In the genomic region with DNA sequence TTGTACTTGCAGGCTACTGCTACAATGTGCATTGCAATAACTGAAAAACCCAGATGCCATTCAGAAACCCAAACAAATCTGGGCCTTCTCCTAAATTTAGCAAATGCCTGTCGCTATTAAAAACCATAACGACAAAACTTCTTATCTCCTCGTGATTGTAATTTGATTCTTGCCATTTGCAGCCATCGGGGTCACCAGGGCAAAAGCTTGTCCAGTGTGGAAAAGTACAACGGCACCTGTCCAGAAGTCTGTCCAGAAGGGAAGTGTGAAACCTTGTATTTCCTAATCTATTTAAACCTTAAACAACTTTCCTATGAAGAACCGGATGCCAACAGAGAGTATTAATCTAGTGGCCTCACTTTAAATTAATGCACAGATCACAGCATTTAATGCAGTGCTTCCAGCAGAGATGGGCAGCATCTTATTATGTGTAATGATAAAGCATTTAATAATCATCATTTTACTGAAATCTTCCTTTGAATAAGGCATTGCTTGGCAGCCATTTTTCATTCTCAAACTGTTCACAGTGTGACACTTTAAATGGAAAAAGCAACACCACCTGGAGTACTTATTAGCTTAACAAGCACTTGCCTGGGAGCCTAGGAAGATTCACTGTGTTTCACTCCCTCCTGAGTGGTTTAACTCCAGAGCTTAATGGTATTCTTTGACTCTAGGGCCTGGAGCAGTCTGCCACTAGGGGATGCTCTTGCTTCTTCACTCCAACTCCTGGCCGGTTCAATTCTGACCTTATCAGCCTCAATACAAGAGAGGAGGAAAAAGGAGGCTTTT, we compare ENCODE assay signal across 1 cellular context.
TF ChIP-seq lines count a peak whose summit lies in the region.

No MANE protein-coding gene starts in this region.

TF ChIP-seq in HepG2, 621 proteins besides CTCF, POLR2A, EP300 and RAD21 (continued from another document and continues in another):
- TF ChIP-seq ISL2 (CRISPR knock-in tag; IDR thresholded peaks at IDR 0.05) (no peak; the same call in 1 of the 2 replicates), ZMYM2 (CRISPR knock-in tag; IDR thresholded peaks at IDR 0.05) (no peak), ASH2L (IDR thresholded peaks at IDR 0.05; ENCODE audit: insufficient read length, low read depth, low read length) (peak; percentile 37), ZNF335 (CRISPR knock-in tag; IDR thresholded peaks at IDR 0.05) (no peak), HDAC2 (CRISPR knock-in tag; IDR thresholded peaks at IDR 0.05) (no peak), HDAC1 (CRISPR knock-in tag; IDR thresholded peaks at IDR 0.05) (0 out of 2 replicates have a peak, but pooled peaks have one; percentile 25), IRF2 (CRISPR knock-in tag; IDR thresholded peaks at IDR 0.05) (0 out of 2 replicates have a peak, but pooled peaks have one; percentile 21), ZNF552 (CRISPR knock-in tag; IDR thresholded peaks at IDR 0.05; ENCODE audit: borderline replicate concordance) (no peak), GABPA (IDR thresholded peaks at IDR 0.05; ENCODE audit: low read depth, low read length) (no peak), GABPA (CRISPR knock-in tag; IDR thresholded peaks at IDR 0.05; ENCODE audit: low read depth) (0 out of 2 replicates have a peak, but pooled peaks have one; percentile 7), SOX13 (IDR thresholded peaks at IDR 0.05) (no peak), SOX13 (CRISPR knock-in tag; conservative IDR thresholded peaks at IDR 0.05 in 1 of 2, IDR thresholded peaks at IDR 0.05 in 1 of 2) (peak in 1 of 2 experiments; percentile 25; a peak in 1 of 4 replicates), ZNF607 (CRISPR knock-in tag; IDR thresholded peaks at IDR 0.05; ENCODE audit: borderline replicate concordance) (no peak), PHF21A (CRISPR knock-in tag; IDR thresholded peaks at IDR 0.05) (0 out of 2 replicates have a peak, but pooled peaks have one; percentile 26), ZNF556 (CRISPR knock-in tag; IDR thresholded peaks at IDR 0.05; ENCODE audit: borderline replicate concordance) (no peak), NR2F6 (IDR thresholded peaks at IDR 0.05) (0 out of 2 replicates have a peak, but pooled peaks have one; percentile 23), NR2F6 (CRISPR knock-in tag; IDR thresholded peaks at IDR 0.05) (0 out of 2 replicates have a peak, but pooled peaks have one; percentile 34), TGIF2 (CRISPR knock-in tag; IDR thresholded peaks at IDR 0.05) (no peak), SMC3 (IDR thresholded peaks at IDR 0.05; ENCODE audit: low read length) (peak; percentile 97), FOSL2 (CRISPR knock-in tag; IDR thresholded peaks at IDR 0.05) (0 out of 2 replicates have a peak, but pooled peaks have one; percentile 11), SIX4 (CRISPR knock-in tag; IDR thresholded peaks at IDR 0.05) (peak; percentile 98), ZNF841 (CRISPR knock-in tag; IDR thresholded peaks at IDR 0.05; ENCODE audit: borderline replicate concordance) (no peak), HMG20A (CRISPR knock-in tag; IDR thresholded peaks at IDR 0.05; ENCODE audit: borderline replicate concordance) (peak; percentile 51; the same call in 1 of the 2 replicates), STAG1 (CRISPR knock-in tag; IDR thresholded peaks at IDR 0.05) (peak; percentile 94), ZFP82 (CRISPR knock-in tag; IDR thresholded peaks at IDR 0.05; ENCODE audit: borderline replicate concordance) (0 out of 2 replicates have a peak, but pooled peaks have one; percentile 25), ZNF572 (CRISPR knock-in tag; IDR thresholded peaks at IDR 0.05) (no peak), CBX1 (IDR thresholded peaks at IDR 0.05; ENCODE audit: low read depth) (no peak), SIX1 (CRISPR knock-in tag; IDR thresholded peaks at IDR 0.05; ENCODE audit: borderline replicate concordance) (peak; percentile 72; the same call in 1 of the 2 replicates), THAP11 (CRISPR knock-in tag; IDR thresholded peaks at IDR 0.05) (0 out of 2 replicates have a peak, but pooled peaks have one; percentile 38), NFKBIZ (CRISPR knock-in tag; IDR thresholded peaks at IDR 0.05) (no peak), POGZ (CRISPR knock-in tag; IDR thresholded peaks at IDR 0.05) (0 out of 2 replicates have a peak, but pooled peaks have one; percentile 43), RXRB (CRISPR knock-in tag; IDR thresholded peaks at IDR 0.05; ENCODE audit: borderline replicate concordance) (peak; percentile 39; the same call in 1 of the 2 replicates), REPIN1 (CRISPR knock-in tag; IDR thresholded peaks at IDR 0.05; ENCODE audit: borderline replicate concordance, low read depth) (0 out of 2 replicates have a peak, but pooled peaks have one; percentile 48), GATAD2A (CRISPR knock-in tag; IDR thresholded peaks at IDR 0.05) (no peak; the same call in 1 of the 2 replicates)
- TF ChIP-seq, protein P1, sequence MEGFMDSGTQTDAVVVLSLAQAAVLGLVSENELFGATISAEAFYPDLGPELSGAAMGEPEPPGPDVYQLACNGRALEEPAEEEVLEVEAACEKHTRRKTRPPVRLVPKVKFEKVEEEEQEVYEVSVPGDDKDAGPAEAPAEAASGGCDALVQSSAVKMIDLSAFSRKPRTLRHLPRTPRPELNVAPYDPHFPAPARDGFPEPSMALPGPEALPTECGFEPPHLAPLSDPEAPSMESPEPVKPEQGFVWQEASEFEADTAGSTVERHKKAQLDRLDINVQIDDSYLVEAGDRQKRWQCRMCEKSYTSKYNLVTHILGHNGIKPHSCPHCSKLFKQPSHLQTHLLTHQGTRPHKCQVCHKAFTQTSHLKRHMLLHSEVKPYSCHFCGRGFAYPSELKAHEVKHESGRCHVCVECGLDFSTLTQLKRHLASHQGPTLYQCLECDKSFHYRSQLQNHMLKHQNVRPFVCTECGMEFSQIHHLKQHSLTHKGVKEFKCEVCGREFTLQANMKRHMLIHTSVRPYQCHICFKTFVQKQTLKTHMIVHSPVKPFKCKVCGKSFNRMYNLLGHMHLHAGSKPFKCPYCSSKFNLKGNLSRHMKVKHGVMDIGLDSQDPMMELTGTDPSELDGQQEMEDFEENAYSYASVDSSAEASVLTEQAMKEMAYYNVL (CRISPR knock-in tag; IDR thresholded peaks at IDR 0.05; ENCODE audit: borderline replicate concordance), result 0 out of 2 replicates have a peak, but pooled peaks have one; percentile 57
- TF ChIP-seq, protein P2, sequence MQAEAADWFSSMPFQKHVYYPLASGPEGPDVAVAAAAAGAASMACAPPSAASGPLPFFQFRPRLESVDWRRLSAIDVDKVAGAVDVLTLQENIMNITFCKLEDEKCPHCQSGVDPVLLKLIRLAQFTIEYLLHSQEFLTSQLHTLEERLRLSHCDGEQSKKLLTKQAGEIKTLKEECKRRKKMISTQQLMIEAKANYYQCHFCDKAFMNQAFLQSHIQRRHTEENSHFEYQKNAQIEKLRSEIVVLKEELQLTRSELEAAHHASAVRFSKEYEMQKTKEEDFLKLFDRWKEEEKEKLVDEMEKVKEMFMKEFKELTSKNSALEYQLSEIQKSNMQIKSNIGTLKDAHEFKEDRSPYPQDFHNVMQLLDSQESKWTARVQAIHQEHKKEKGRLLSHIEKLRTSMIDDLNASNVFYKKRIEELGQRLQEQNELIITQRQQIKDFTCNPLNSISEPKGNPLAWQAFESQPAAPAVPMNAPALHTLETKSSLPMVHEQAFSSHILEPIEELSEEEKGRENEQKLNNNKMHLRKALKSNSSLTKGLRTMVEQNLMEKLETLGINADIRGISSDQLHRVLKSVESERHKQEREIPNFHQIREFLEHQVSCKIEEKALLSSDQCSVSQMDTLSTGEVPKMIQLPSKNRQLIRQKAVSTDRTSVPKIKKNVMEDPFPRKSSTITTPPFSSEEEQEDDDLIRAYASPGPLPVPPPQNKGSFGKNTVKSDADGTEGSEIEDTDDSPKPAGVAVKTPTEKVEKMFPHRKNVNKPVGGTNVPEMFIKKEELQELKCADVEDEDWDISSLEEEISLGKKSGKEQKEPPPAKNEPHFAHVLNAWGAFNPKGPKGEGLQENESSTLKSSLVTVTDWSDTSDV (CRISPR knock-in tag; IDR thresholded peaks at IDR 0.05), result no peak
- TF ChIP-seq, protein P3, sequence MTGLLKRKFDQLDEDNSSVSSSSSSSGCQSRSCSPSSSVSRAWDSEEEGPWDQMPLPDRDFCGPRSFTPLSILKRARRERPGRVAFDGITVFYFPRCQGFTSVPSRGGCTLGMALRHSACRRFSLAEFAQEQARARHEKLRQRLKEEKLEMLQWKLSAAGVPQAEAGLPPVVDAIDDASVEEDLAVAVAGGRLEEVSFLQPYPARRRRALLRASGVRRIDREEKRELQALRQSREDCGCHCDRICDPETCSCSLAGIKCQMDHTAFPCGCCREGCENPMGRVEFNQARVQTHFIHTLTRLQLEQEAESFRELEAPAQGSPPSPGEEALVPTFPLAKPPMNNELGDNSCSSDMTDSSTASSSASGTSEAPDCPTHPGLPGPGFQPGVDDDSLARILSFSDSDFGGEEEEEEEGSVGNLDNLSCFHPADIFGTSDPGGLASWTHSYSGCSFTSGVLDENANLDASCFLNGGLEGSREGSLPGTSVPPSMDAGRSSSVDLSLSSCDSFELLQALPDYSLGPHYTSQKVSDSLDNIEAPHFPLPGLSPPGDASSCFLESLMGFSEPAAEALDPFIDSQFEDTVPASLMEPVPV (CRISPR knock-in tag; IDR thresholded peaks at IDR 0.05), result no peak
- TF ChIP-seq, protein P4, sequence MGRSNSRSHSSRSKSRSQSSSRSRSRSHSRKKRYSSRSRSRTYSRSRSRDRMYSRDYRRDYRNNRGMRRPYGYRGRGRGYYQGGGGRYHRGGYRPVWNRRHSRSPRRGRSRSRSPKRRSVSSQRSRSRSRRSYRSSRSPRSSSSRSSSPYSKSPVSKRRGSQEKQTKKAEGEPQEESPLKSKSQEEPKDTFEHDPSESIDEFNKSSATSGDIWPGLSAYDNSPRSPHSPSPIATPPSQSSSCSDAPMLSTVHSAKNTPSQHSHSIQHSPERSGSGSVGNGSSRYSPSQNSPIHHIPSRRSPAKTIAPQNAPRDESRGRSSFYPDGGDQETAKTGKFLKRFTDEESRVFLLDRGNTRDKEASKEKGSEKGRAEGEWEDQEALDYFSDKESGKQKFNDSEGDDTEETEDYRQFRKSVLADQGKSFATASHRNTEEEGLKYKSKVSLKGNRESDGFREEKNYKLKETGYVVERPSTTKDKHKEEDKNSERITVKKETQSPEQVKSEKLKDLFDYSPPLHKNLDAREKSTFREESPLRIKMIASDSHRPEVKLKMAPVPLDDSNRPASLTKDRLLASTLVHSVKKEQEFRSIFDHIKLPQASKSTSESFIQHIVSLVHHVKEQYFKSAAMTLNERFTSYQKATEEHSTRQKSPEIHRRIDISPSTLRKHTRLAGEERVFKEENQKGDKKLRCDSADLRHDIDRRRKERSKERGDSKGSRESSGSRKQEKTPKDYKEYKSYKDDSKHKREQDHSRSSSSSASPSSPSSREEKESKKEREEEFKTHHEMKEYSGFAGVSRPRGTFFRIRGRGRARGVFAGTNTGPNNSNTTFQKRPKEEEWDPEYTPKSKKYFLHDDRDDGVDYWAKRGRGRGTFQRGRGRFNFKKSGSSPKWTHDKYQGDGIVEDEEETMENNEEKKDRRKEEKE (IDR thresholded peaks at IDR 0.05), result no peak
- TF ChIP-seq, protein P5, sequence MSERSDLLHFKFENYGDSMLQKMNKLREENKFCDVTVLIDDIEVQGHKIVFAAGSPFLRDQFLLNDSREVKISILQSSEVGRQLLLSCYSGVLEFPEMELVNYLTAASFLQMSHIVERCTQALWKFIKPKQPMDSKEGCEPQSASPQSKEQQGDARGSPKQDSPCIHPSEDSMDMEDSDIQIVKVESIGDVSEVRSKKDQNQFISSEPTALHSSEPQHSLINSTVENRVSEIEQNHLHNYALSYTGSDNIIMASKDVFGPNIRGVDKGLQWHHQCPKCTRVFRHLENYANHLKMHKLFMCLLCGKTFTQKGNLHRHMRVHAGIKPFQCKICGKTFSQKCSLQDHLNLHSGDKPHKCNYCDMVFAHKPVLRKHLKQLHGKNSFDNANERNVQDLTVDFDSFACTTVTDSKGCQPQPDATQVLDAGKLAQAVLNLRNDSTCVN (CRISPR knock-in tag; IDR thresholded peaks at IDR 0.05; ENCODE audit: borderline replicate concordance), result 0 out of 2 replicates have a peak, but pooled peaks have one; percentile 36
- TF ChIP-seq, protein P6, sequence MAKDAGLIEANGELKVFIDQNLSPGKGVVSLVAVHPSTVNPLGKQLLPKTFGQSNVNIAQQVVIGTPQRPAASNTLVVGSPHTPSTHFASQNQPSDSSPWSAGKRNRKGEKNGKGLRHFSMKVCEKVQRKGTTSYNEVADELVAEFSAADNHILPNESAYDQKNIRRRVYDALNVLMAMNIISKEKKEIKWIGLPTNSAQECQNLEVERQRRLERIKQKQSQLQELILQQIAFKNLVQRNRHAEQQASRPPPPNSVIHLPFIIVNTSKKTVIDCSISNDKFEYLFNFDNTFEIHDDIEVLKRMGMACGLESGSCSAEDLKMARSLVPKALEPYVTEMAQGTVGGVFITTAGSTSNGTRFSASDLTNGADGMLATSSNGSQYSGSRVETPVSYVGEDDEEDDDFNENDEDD (CRISPR knock-in tag; IDR thresholded peaks at IDR 0.05; ENCODE audit: borderline replicate concordance), result no peak
- TF ChIP-seq, protein P7, sequence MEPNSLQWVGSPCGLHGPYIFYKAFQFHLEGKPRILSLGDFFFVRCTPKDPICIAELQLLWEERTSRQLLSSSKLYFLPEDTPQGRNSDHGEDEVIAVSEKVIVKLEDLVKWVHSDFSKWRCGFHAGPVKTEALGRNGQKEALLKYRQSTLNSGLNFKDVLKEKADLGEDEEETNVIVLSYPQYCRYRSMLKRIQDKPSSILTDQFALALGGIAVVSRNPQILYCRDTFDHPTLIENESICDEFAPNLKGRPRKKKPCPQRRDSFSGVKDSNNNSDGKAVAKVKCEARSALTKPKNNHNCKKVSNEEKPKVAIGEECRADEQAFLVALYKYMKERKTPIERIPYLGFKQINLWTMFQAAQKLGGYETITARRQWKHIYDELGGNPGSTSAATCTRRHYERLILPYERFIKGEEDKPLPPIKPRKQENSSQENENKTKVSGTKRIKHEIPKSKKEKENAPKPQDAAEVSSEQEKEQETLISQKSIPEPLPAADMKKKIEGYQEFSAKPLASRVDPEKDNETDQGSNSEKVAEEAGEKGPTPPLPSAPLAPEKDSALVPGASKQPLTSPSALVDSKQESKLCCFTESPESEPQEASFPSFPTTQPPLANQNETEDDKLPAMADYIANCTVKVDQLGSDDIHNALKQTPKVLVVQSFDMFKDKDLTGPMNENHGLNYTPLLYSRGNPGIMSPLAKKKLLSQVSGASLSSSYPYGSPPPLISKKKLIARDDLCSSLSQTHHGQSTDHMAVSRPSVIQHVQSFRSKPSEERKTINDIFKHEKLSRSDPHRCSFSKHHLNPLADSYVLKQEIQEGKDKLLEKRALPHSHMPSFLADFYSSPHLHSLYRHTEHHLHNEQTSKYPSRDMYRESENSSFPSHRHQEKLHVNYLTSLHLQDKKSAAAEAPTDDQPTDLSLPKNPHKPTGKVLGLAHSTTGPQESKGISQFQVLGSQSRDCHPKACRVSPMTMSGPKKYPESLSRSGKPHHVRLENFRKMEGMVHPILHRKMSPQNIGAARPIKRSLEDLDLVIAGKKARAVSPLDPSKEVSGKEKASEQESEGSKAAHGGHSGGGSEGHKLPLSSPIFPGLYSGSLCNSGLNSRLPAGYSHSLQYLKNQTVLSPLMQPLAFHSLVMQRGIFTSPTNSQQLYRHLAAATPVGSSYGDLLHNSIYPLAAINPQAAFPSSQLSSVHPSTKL (CRISPR knock-in tag; IDR thresholded peaks at IDR 0.05), result peak; percentile 56
- TF ChIP-seq, protein P8, sequence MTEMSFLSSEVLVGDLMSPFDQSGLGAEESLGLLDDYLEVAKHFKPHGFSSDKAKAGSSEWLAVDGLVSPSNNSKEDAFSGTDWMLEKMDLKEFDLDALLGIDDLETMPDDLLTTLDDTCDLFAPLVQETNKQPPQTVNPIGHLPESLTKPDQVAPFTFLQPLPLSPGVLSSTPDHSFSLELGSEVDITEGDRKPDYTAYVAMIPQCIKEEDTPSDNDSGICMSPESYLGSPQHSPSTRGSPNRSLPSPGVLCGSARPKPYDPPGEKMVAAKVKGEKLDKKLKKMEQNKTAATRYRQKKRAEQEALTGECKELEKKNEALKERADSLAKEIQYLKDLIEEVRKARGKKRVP (CRISPR knock-in tag; IDR thresholded peaks at IDR 0.05), result 0 out of 4 replicates have a peak, but pooled peaks of 1 of the 2 experiments have one; percentile 6
